ENCODE assay signal across 21 cellular contexts in the genomic region with DNA sequence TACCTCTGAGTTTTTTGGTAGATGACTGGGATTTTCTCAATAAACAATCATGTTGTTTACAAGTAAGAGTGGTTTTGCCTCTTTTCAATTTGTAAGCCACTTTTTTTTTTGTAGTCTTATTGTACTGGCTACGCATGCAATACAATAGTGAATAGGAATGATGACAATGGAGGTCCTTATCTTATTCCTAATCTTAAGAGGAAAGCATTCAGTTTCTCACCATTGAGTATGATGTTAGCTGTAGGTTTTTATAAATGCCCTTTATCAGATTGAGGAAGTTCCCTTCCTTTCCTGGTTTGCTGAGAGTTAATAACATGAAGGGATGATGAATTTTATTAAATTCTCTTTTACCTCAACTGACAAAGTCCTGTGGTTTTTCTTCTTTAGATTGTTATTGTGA.
DNase-seq lines count a peak whose midpoint lies in the region; ATAC-seq, FAIRE-seq and TF ChIP-seq lines count a peak whose summit lies in the region.
"Had no signal": no experiment of that assay in that cellular context is flagged by ENCODE, and none has a peak within 500 bp of the region (broad histone marks: within the 10 kb centered on the region; RNA-seq: fewer than 3 reads in every experiment).

No MANE protein-coding gene starts in this region.

- H4K20me1 ChIP-seq in astrocyte (ENCODE audit: insufficient read depth, low read length) = no peaks in the 10 kb centered on the region
- H4K20me1 ChIP-seq: BLaER1 treated with 17β-estradiol and CSF1 and Interleukin-3, amounts not matched to agents 10 nM and 100 nM had no signal

- H3K4me1 ChIP-seq in heart right ventricle (peaks cover 0 to 45% (median 11%) of the 10 kb centered on the region in 9 donors), astrocyte (ENCODE audit: insufficient read depth, low read length) (peaks cover 13% of the 10 kb centered on the region)
- H3K4me1 ChIP-seq: BLaER1 treated with 17β-estradiol and CSF1 and Interleukin-3, amounts not matched to agents 10 nM and 100 nM had no signal

- H3K27ac Mint-ChIP-seq in astrocyte (ENCODE audit: unreplicated experiment) = no peak overlapping the region
- H3K27ac Mint-ChIP-seq: CD4-positive, alpha-beta T cell had no signal

- H3K9me3 ChIP-seq in heart right ventricle (peaks cover 0 to 9% (median 0%) of the 10 kb centered on the region in 11 donors), astrocyte (ENCODE audit: insufficient read depth, low read depth, low read length) (no peaks in the 10 kb centered on the region)
- H3K9me3 ChIP-seq: BLaER1 treated with 17β-estradiol and CSF1 and Interleukin-3, amounts not matched to agents 10 nM and 100 nM had no signal

- H3K9ac ChIP-seq in astrocyte (ENCODE audit: low read length) = no peak overlapping the region
- H3K9ac ChIP-seq: BLaER1 treated with 17β-estradiol and CSF1 and Interleukin-3, amounts not matched to agents 10 nM and 100 nM had no signal

- H2AFZ ChIP-seq in astrocyte (ENCODE audit: low read depth, low read length) = no peak overlapping the region
- H2AFZ ChIP-seq: PC-9 had no signal

- no peak for DNase-seq in heart right ventricle
- no peak for DNase-seq in Right ventricle myocardium superior
- DNase-seq in astrocyte (ENCODE audit: low read depth) = peak; percentile 66
- peak; percentile 12 for DNase-seq in foreskin melanocyte
- DNase-seq in pulmonary artery endothelial cell (ENCODE audit: low read depth, low spot score) = peak; percentile 52
- no peak for DNase-seq in GOT3 (lab: John Stamatoyannopoulos, UW)
- DNase-seq: CD4-positive, alpha-beta T cell; H7; Karpas-422; NCI-H1092 treated with DMSO at 0.1 percent for 48 hours; NCI-H1436; NCI-H187; NCI-H2081 treated with DMSO at 0.1 percent for 48 hours; NCI-H526 treated with DMSO at 0.1 percent for 48 hours; PC-9; SHP77 had no signal

- peaks cover 40% of the 10 kb centered on the region for H3K79me2 ChIP-seq in astrocyte (ENCODE audit: insufficient read depth, low read length)

- H3K27me3 Mint-ChIP-seq in astrocyte (ENCODE audit: low read depth, unreplicated experiment) = no peaks in the 10 kb centered on the region
- H3K27me3 Mint-ChIP-seq: CD4-positive, alpha-beta T cell had no signal

- no peak overlapping the region for H3K4me3 Mint-ChIP-seq in astrocyte (ENCODE audit: unreplicated experiment)
- H3K4me3 Mint-ChIP-seq: CD4-positive, alpha-beta T cell had no signal

- WGBS in heart right ventricle, 2 donors = 65 to 79% methylated on average over 1 of the region's 1 CpG

- peak in 5 of 8 donors; percentile 57 to 78 (median 65) for ATAC-seq in heart right ventricle
- no peak for ATAC-seq in Right ventricle myocardium superior (ENCODE audit: poor library complexity)
- ATAC-seq in GM19035 (IDR thresholded peaks at IDR 0.05; ENCODE audit: unreplicated experiment) = no peak
- ATAC-seq: HepG2 had no signal

- H3K27ac ChIP-seq in heart right ventricle (peak overlapping the region in 5 of 10 donors; percentile 31 to 76 (median 67)), astrocyte (ENCODE audit: low read depth, low read length) (no peak overlapping the region)
- H3K27ac ChIP-seq: BLaER1 treated with 17β-estradiol and CSF1 and Interleukin-3, amounts not matched to agents 10 nM and 100 nM; PC-9 had no signal

- peaks cover 2% of the 10 kb centered on the region for H3K9me3 Mint-ChIP-seq in astrocyte (ENCODE audit: unreplicated experiment)
- H3K9me3 Mint-ChIP-seq: CD4-positive, alpha-beta T cell had no signal

- peak; percentile 37 for FAIRE-seq in astrocyte (lab: Jason Lieb, UNC)
- FAIRE-seq: A204.1, D721Med, HepG2 had no signal

- H3K36me3 ChIP-seq in heart right ventricle = no peaks in the 10 kb centered on the region
- H3K36me3 ChIP-seq in astrocyte (ENCODE audit: insufficient read depth, low read length) = peaks cover 17% of the 10 kb centered on the region
- H3K36me3 ChIP-seq: BLaER1 treated with 17β-estradiol and CSF1 and Interleukin-3, amounts not matched to agents 10 nM and 100 nM had no signal

- peaks cover 6% of the 10 kb centered on the region for H3K4me1 Mint-ChIP-seq in astrocyte (ENCODE audit: low read depth, unreplicated experiment)

- H3K4me3 ChIP-seq in heart right ventricle (no peak overlapping the region), astrocyte (ENCODE audit: insufficient read depth, low read depth, low read length) (no peak overlapping the region)
- H3K4me3 ChIP-seq: BLaER1 treated with 17β-estradiol and CSF1 and Interleukin-3, amounts not matched to agents 10 nM and 100 nM; PC-9 had no signal

- H3K36me3 Mint-ChIP-seq in astrocyte (ENCODE audit: low read depth, unreplicated experiment) = no peaks in the 10 kb centered on the region

- intact Hi-C loops in heart right ventricle (cut with DNase I) (loop anchor here in 2 of 10 donors (5.0 to 10.0 kb wide), 2 partner anchors 158 to 374 kb away; no protein-coding TSS in a partner anchor), Right ventricle myocardium superior (cut with DNase I) (no loop called here)

- H3K27me3 ChIP-seq in heart right ventricle (no peaks in the 10 kb centered on the region), astrocyte (ENCODE audit: insufficient read depth, low read length) (no peaks in the 10 kb centered on the region)
- H3K27me3 ChIP-seq: BLaER1 treated with 17β-estradiol and CSF1 and Interleukin-3, amounts not matched to agents 10 nM and 100 nM had no signal

- H3K4me2 ChIP-seq in astrocyte (ENCODE audit: low read length) = no peak overlapping the region
- H3K4me2 ChIP-seq: BLaER1 treated with 17β-estradiol and CSF1 and Interleukin-3, amounts not matched to agents 10 nM and 100 nM; PC-9 had no signal

- no peak for TF ChIP-seq CTCF in heart right ventricle (IDR thresholded peaks at IDR 0.05)
- TF ChIP-seq CTCF in astrocyte (IDR thresholded peaks at IDR 0.05; ENCODE audit: insufficient read depth, low read depth, low read length) = no peak

Comparison
In these comparisons a context has a peak if more than half of its experiments do, and no peak if none do; other contexts are left out.
1. ATAC-seq: peak in heart right ventricle (5 of 8); none in Right ventricle myocardium superior (single experiment) and GM19035 (single experiment).
2. DNase-seq: peak in astrocyte (single experiment), foreskin melanocyte (single experiment) and pulmonary artery endothelial cell (single experiment); none in heart right ventricle (0 of 2), Right ventricle myocardium superior (single experiment) and GOT3 (single experiment).